Comparison of ENCODE assay signal across 18 cellular contexts in genomic region chr3:125367403-125368230, GRCh38. TPM values are rescaled to one million over a fixed set of nuclear protein-coding genes. Genes with fewer than 3 reads are reported as not detected.
DNase-seq lines count a peak whose midpoint lies in the region; ATAC-seq, FAIRE-seq and TF ChIP-seq lines count a peak whose summit lies in the region.
"Had no signal": no experiment of that assay in that cellular context is flagged by ENCODE, and none has a peak within 500 bp of the region (broad histone marks: within the 10 kb centered on the region; RNA-seq: fewer than 3 reads in every experiment).

No MANE protein-coding gene starts in this region.

- TF ChIP-seq POLR2A in HepG2 (IDR thresholded peaks at IDR 0.05; ENCODE audit: insufficient read depth in 1 of 2, low read depth in 2 of 2, low read length in 2 of 2) (no peak), right lobe of liver (IDR thresholded peaks at IDR 0.05) (no peak), vagina (IDR thresholded peaks at IDR 0.05) (no peak)

- H3K27me3 ChIP-seq in HepG2 (ENCODE audit: control insufficient read depth in 1 of 2, insufficient read depth in 2 of 2, low read length in 2 of 2) (no peaks in the 10 kb centered on the region), right lobe of liver (no peaks in the 10 kb centered on the region), thoracic aorta (replicated peaks; ENCODE audit: insufficient read depth) (no peaks in the 10 kb centered on the region), vagina (no peaks in the 10 kb centered on the region)
- H3K27me3 ChIP-seq: colonic mucosa, upper lobe of right lung had no signal

- H3K9ac ChIP-seq in HepG2 (ENCODE audit: insufficient read depth, low read depth, low read length), result no peak overlapping the region

- H3K4me1 ChIP-seq in HepG2 (ENCODE audit: insufficient read depth, low read length), result peaks cover 34% of the 10 kb centered on the region
- peaks cover 0 to 26% (median 0%) of the 10 kb centered on the region in 4 donors for H3K4me1 ChIP-seq in right lobe of liver
- H3K4me1 ChIP-seq in thoracic aorta (ENCODE audit: control insufficient read depth in 1 of 2, low read depth in 2 of 2), result peaks cover 11 to 41% of the 10 kb centered on the region in 2 donors
- peaks cover 45% of the 10 kb centered on the region for H3K4me1 ChIP-seq in vagina

- 93% methylated on average over 5 of the region's 5 CpGs for WGBS in HepG2 (ENCODE audit: low lambda C conversion rate)
- WGBS in right lobe of liver (ENCODE audit: insufficient coverage, low coverage, low lambda C conversion rate, missing lambda C conversion rate), result 56% methylated on average over 5 of the region's 5 CpGs

- no peak overlapping the region for H3K4me2 ChIP-seq in HepG2 (ENCODE audit: low read depth, low read length)

- no peak for DNase-seq in HepG2 (ENCODE audit: low spot score)
- DNase-seq in right lobe of liver, result no peak
- DNase-seq in fibroblast of pulmonary artery (ENCODE audit: low read depth), result peak; percentile 34
- no peak for DNase-seq in thoracic aorta (ENCODE audit: low spot score)
- no peak for DNase-seq in GOT3 (lab: John Stamatoyannopoulos, UW)
- no peak for DNase-seq in SK-N-DZ (ENCODE audit: low spot score)
- no peak for DNase-seq in vagina (ENCODE audit: extremely low spot score in 2 of 2)
- DNase-seq: activated CD4-positive, alpha-beta T cell treated with anti-CD3 and anti-CD28 coated beads, Interleukin-2, amount 10 ng/mL, durations not matched to agents 24 days and 14 days; activated naive CD8-positive, alpha-beta T cell treated with anti-CD3 and anti-CD28 coated beads, Interleukin-2, amount 50 U/mL, for 24 hours; activated T-cell treated with anti-CD3 and anti-CD28 coated beads, Interleukin-2, amount 50 U/mL, for 24 hours; colonic mucosa; DMS 273 treated with DMSO at 0.1 percent for 48 hours; MV-4-11; retina; stimulated activated CD4-positive, alpha-beta T cell treated with anti-CD3 and anti-CD28 coated beads, Interleukin-2, amount 100 ng/mL, for 48 hours; upper lobe of right lung had no signal

- no peak for FAIRE-seq in HepG2 (lab: Jason Lieb, UNC)

- intact Hi-C loops in HepG2 (cut with micrococcal nuclease; ENCODE audit: unreplicated experiment), result no loop called here
- intact Hi-C loops in right lobe of liver (cut with DNase I), result no loop called here
- intact Hi-C loops in vagina (cut with DNase I), result no loop called here

- H4K20me1 ChIP-seq in HepG2 (ENCODE audit: insufficient read depth, low read length), result peaks cover 10% of the 10 kb centered on the region; the same call in 1 of the 2 replicates

- H3K27ac ChIP-seq in HepG2 (ENCODE audit: extremely low read length, insufficient read depth, low read length), result no peak overlapping the region
- H3K27ac ChIP-seq in right lobe of liver, result no peak overlapping the region
- H3K27ac ChIP-seq in VCaP, result peak overlapping the region; percentile 48
- peak overlapping the region; percentile 1 to 41 for H3K27ac ChIP-seq in thoracic aorta
- H3K27ac ChIP-seq in vagina, result no peak overlapping the region
- H3K27ac ChIP-seq: colonic mucosa, epithelial cell of prostate, upper lobe of right lung had no signal

- TF ChIP-seq CTCF in HepG2 (CRISPR knock-in tag; IDR thresholded peaks at IDR 0.05), result no peak
- TF ChIP-seq CTCF in right lobe of liver (IDR thresholded peaks at IDR 0.05), result no peak
- no peak for TF ChIP-seq CTCF in VCaP (conservative IDR thresholded peaks at IDR 0.05)
- TF ChIP-seq CTCF in fibroblast of pulmonary artery (IDR thresholded peaks at IDR 0.05; ENCODE audit: low read length, missing control alignments), result no peak
- no peak for TF ChIP-seq CTCF in thoracic aorta (IDR thresholded peaks at IDR 0.05)
- TF ChIP-seq CTCF in vagina (IDR thresholded peaks at IDR 0.05), result no peak

- H3K36me3 ChIP-seq in HepG2 (replicated peaks in 1 of 2; ENCODE audit: control insufficient read depth in 1 of 2, insufficient read depth in 2 of 2, low read length in 2 of 2) (peaks cover 0 to 3% of the 10 kb centered on the region in 2 experiments; a peak in 1 of 5 replicates), right lobe of liver (no peaks in the 10 kb centered on the region), thoracic aorta (no peaks in the 10 kb centered on the region), vagina (no peaks in the 10 kb centered on the region)
- H3K36me3 ChIP-seq: colonic mucosa, upper lobe of right lung had no signal

- no peaks in the 10 kb centered on the region for H3K9me3 ChIP-seq in HepG2 (ENCODE audit: low read length)
- no peaks in the 10 kb centered on the region for H3K9me3 ChIP-seq in right lobe of liver
- H3K9me3 ChIP-seq in thoracic aorta, result no peaks in the 10 kb centered on the region
- H3K9me3 ChIP-seq in vagina, result no peaks in the 10 kb centered on the region
- H3K9me3 ChIP-seq: colonic mucosa, upper lobe of right lung had no signal

- H2AFZ ChIP-seq in HepG2 (ENCODE audit: low read length), result no peak overlapping the region

- ATAC-seq in HepG2 (no peak), right lobe of liver (no peak), thoracic aorta (ENCODE audit: insufficient number of reproducible peaks, low FRiP score, low read depth) (no peak)
- ATAC-seq: activated naive CD8-positive, alpha-beta T cell treated with anti-CD3 and anti-CD28 coated beads, Interleukin-2, amount 50 U/mL, for 24 hours; upper lobe of right lung had no signal

- H3K79me2 ChIP-seq in HepG2 (ENCODE audit: insufficient read depth, low read length), result peaks cover 98% of the 10 kb centered on the region

- in situ Hi-C loops in HepG2 (cut with HindIII; ENCODE audit: extremely low pct_ligation_motif_present, low pct_unique_long_range_greater_than_20kb), result no loop called here

- TF ChIP-seq EP300 in HepG2 (IDR thresholded peaks at IDR 0.05; ENCODE audit: low read depth in 2 of 2, low read length in 2 of 2) (no peak), HepG2 (CRISPR knock-in tag; IDR thresholded peaks at IDR 0.05; ENCODE audit: borderline replicate concordance) (no peak)

- no peak for TF ChIP-seq RAD21 in HepG2 (CRISPR knock-in tag; IDR thresholded peaks at IDR 0.05)

- H3K4me3 ChIP-seq in HepG2 (replicated peaks in 1 of 3; ENCODE audit: insufficient read depth in 1 of 3, low read depth in 2 of 3, low read length in 3 of 3), result no peak overlapping the region
- H3K4me3 ChIP-seq in right lobe of liver, result no peak overlapping the region
- H3K4me3 ChIP-seq in fibroblast of pulmonary artery (replicated peaks; ENCODE audit: low read depth, low read length), result no peak overlapping the region
- peak overlapping the region; percentile 12 for H3K4me3 ChIP-seq in thoracic aorta
- H3K4me3 ChIP-seq in vagina, result no peak overlapping the region
- H3K4me3 ChIP-seq: colonic mucosa, upper lobe of right lung had no signal

- POLR2A ChIA-PET in HepG2 (lab: Yijun Ruan, JAX), result no interaction called here

- BruUV-seq in HepG2 (replicated peaks; lab: Mats Ljungman, UMichigan), result TSS peak; percentile 1

- CTCF ChIA-PET in HepG2 (lab: Yijun Ruan, JAX; ENCODE audit: low intra/inter-chr PET ratio, low total read pairs), result no interaction called here

TF ChIP-seq in HepG2, 621 proteins besides CTCF, POLR2A, EP300 and RAD21 (continues in another document):
- TF ChIP-seq MXD1 (CRISPR knock-in tag; IDR thresholded peaks at IDR 0.05) (no peak), FLYWCH1 (CRISPR knock-in tag; IDR thresholded peaks at IDR 0.05) (no peak), IKZF1 (IDR thresholded peaks at IDR 0.05) (no peak), ZSCAN30 (CRISPR knock-in tag; IDR thresholded peaks at IDR 0.05) (no peak), ZNF101 (CRISPR knock-in tag; IDR thresholded peaks at IDR 0.05; ENCODE audit: borderline replicate concordance, low read depth) (no peak), GATA4 (IDR thresholded peaks at IDR 0.05; ENCODE audit: borderline replicate concordance, low read depth) (no peak)

RNA-seq across cellular contexts. Expression of gene ZNF148, which starts 7.5 kb away (rescaled TPM):
- total RNA-seq in HepG2 (2016; rRNA removed; fragmentation: Illumina TruSeq; extraction: Trizol), result 33.9 and 36.1 TPM in 2 replicates
- 162 and 189 TPM in 2 replicates for total RNA-seq in HepG2 (2016; cell fraction: cytosol; rRNA removed; fragmentation: Illumina TruSeq; extraction: Trizol; ENCODE audit: low read depth)
- total RNA-seq in HepG2 (2016; cell fraction: insoluble cytoplasmic fraction; rRNA removed; fragmentation: Illumina TruSeq; extraction: Trizol), result 30.8 and 31.4 TPM in 2 replicates
- total RNA-seq in HepG2 (2016; cell fraction: membrane; rRNA removed; fragmentation: Illumina TruSeq; extraction: Trizol), result 58.8 and 62.0 TPM in 2 replicates
- total RNA-seq in HepG2 (2016; cell fraction: nucleus; rRNA removed; fragmentation: Illumina TruSeq; extraction: Trizol), result 23.0 and 30.4 TPM in 2 replicates
- 8.2 and 10.6 TPM in 2 replicates for polyA plus RNA-seq in HepG2 (2011; rRNA removed)
- polyA plus RNA-seq in HepG2 (2011; cell fraction: cytosol; rRNA removed), result 4.0 and 6.0 TPM in 2 replicates
- 5.9 TPM in 2 replicates for polyA plus RNA-seq in HepG2 (2011; cell fraction: nucleus; rRNA removed)
- 7.7 and 10.0 TPM in 2 replicates for polyA plus RNA-seq in HepG2 (2012)
- polyA plus RNA-seq in HepG2 (2016; cell fraction: cytosol; fragmentation: Illumina TruSeq; extraction: Trizol; ENCODE audit: low read depth), result 0.40 and 0.43 TPM in 2 replicates
- polyA plus RNA-seq in HepG2 (2016; cell fraction: insoluble cytoplasmic fraction; fragmentation: Illumina TruSeq; extraction: Trizol; ENCODE audit: low read depth), result 11.5 and 14.1 TPM in 2 replicates
- polyA plus RNA-seq in HepG2 (2016; cell fraction: membrane; fragmentation: Illumina TruSeq; extraction: Trizol; ENCODE audit: low read depth), result 1.4 and 1.5 TPM in 2 replicates
- 10.4 and 11.0 TPM in 2 replicates for polyA plus RNA-seq in HepG2 (2016; cell fraction: nucleus; fragmentation: Illumina TruSeq; extraction: Trizol; ENCODE audit: insufficient read depth, low read depth)
- 14.6 and 32.0 TPM in 2 replicates for polyA minus RNA-seq in HepG2 (2011; rRNA and poly(A)+ RNA removed; ENCODE audit: low replicate concordance)
- polyA minus RNA-seq in HepG2 (2011; cell fraction: cytosol; rRNA and poly(A)+ RNA removed), result 25.8 and 28.3 TPM in 2 replicates
- polyA minus RNA-seq in HepG2 (2011; cell fraction: nucleus; rRNA and poly(A)+ RNA removed), result 52.4 and 54.6 TPM in 2 replicates
- total RNA-seq in right lobe of liver, result 10 to 100 TPM; 14.3 to 22.6 (median 20.4) TPM
- 10 to 100 TPM; 27.1 to 35.1 TPM for total RNA-seq in thoracic aorta
- 6.4 and 7.6 TPM in 2 replicates for polyA plus RNA-seq in SK-N-DZ (2014; cell fraction: cytosol; rRNA removed)
- polyA plus RNA-seq in SK-N-DZ (2014; cell fraction: nucleus; rRNA removed), result 4.4 and 5.2 TPM in 2 replicates
- 16.5 TPM for total RNA-seq in vagina

Comparison
In these comparisons a context has a peak if more than half of its experiments do, and no peak if none do; other contexts are left out.
1. H3K27ac ChIP-seq: peak in VCaP (single experiment) and thoracic aorta (2 of 2); none in HepG2 (single experiment), right lobe of liver (0 of 3) and vagina (single experiment).